Comparison of ENCODE assay signal across 2 cellular contexts in the genomic region with DNA sequence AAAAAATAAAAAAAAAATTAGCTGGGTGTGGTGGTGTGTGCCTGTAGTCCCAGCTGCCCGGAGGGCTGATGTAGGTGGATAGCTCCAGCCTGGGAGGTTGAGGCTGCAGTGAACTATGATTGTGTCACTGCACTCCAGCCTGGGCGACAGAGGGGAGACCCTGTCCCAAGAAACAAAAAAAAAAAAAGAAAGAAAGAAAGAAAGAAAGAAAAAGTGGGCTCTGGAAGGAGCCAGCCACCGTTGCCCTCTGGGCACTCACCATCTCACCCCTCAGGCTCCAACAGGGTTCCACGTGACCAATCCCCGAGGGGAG.
TF ChIP-seq lines count a peak whose summit lies in the region.

No MANE protein-coding gene starts in this region.

TF ChIP-seq in SK-N-SH, 30 proteins besides CTCF, POLR2A, EP300 and RAD21 (continued from another document):
- TF ChIP-seq, protein P1, sequence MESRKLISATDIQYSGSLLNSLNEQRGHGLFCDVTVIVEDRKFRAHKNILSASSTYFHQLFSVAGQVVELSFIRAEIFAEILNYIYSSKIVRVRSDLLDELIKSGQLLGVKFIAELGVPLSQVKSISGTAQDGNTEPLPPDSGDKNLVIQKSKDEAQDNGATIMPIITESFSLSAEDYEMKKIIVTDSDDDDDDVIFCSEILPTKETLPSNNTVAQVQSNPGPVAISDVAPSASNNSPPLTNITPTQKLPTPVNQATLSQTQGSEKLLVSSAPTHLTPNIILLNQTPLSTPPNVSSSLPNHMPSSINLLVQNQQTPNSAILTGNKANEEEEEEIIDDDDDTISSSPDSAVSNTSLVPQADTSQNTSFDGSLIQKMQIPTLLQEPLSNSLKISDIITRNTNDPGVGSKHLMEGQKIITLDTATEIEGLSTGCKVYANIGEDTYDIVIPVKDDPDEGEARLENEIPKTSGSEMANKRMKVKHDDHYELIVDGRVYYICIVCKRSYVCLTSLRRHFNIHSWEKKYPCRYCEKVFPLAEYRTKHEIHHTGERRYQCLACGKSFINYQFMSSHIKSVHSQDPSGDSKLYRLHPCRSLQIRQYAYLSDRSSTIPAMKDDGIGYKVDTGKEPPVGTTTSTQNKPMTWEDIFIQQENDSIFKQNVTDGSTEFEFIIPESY (IDR thresholded peaks at IDR 0.05; ENCODE audit: borderline replicate concordance, low read depth) = no peak
- TF ChIP-seq TCF12 (IDR thresholded peaks at IDR 0.05) (no peak), EZH2phosphoT487 (IDR thresholded peaks at IDR 0.05; ENCODE audit: borderline replicate concordance, low read depth) (no peak), MEF2A (IDR thresholded peaks at IDR 0.05; ENCODE audit: borderline replicate concordance, low read depth) (no peak), FOXJ3 (CRISPR knock-in tag; IDR thresholded peaks at IDR 0.05) (no peak), JUND (IDR thresholded peaks at IDR 0.05) (no peak), RFX5 (IDR thresholded peaks at IDR 0.05; ENCODE audit: low read length) (no peak), POLR2AphosphoS5 (IDR thresholded peaks at IDR 0.05; ENCODE audit: low read depth, low read length) (no peak)
- TF ChIP-seq, protein P2, sequence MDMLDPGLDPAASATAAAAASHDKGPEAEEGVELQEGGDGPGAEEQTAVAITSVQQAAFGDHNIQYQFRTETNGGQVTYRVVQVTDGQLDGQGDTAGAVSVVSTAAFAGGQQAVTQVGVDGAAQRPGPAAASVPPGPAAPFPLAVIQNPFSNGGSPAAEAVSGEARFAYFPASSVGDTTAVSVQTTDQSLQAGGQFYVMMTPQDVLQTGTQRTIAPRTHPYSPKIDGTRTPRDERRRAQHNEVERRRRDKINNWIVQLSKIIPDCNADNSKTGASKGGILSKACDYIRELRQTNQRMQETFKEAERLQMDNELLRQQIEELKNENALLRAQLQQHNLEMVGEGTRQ (IDR thresholded peaks at IDR 0.05; ENCODE audit: borderline replicate concordance, low read depth, low read length) = no peak

TF ChIP-seq in SK-N-SH treated with all-trans-retinoic acid at 6 μM for 48 hours, 23 proteins besides CTCF, POLR2A, EP300 and RAD21 (continued from another document):
- TF ChIP-seq, protein P3, sequence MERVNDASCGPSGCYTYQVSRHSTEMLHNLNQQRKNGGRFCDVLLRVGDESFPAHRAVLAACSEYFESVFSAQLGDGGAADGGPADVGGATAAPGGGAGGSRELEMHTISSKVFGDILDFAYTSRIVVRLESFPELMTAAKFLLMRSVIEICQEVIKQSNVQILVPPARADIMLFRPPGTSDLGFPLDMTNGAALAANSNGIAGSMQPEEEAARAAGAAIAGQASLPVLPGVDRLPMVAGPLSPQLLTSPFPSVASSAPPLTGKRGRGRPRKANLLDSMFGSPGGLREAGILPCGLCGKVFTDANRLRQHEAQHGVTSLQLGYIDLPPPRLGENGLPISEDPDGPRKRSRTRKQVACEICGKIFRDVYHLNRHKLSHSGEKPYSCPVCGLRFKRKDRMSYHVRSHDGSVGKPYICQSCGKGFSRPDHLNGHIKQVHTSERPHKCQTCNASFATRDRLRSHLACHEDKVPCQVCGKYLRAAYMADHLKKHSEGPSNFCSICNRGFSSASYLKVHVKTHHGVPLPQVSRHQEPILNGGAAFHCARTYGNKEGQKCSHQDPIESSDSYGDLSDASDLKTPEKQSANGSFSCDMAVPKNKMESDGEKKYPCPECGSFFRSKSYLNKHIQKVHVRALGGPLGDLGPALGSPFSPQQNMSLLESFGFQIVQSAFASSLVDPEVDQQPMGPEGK (CRISPR knock-in tag; IDR thresholded peaks at IDR 0.05; ENCODE audit: borderline replicate concordance) = no peak
- TF ChIP-seq GLIS3 (CRISPR knock-in tag; IDR thresholded peaks at IDR 0.05) (no peak), ZFP3 (CRISPR knock-in tag; IDR thresholded peaks at IDR 0.05) (no peak), SNAI2 (CRISPR knock-in tag; IDR thresholded peaks at IDR 0.05) (no peak), PPARA (CRISPR knock-in tag; IDR thresholded peaks at IDR 0.05; ENCODE audit: borderline replicate concordance) (no peak), ZFP30 (CRISPR knock-in tag; IDR thresholded peaks at IDR 0.05) (no peak), RARB (CRISPR knock-in tag; IDR thresholded peaks at IDR 0.05) (no peak), ZNF565 (CRISPR knock-in tag; conservative IDR thresholded peaks at IDR 0.05; ENCODE audit: low read depth) (no peak), ZNF8 (CRISPR knock-in tag; IDR thresholded peaks at IDR 0.05) (no peak), ISL1 (CRISPR knock-in tag; IDR thresholded peaks at IDR 0.05) (no peak), CSDC2 (CRISPR knock-in tag; IDR thresholded peaks at IDR 0.05) (no peak)
- TF ChIP-seq, protein P4, sequence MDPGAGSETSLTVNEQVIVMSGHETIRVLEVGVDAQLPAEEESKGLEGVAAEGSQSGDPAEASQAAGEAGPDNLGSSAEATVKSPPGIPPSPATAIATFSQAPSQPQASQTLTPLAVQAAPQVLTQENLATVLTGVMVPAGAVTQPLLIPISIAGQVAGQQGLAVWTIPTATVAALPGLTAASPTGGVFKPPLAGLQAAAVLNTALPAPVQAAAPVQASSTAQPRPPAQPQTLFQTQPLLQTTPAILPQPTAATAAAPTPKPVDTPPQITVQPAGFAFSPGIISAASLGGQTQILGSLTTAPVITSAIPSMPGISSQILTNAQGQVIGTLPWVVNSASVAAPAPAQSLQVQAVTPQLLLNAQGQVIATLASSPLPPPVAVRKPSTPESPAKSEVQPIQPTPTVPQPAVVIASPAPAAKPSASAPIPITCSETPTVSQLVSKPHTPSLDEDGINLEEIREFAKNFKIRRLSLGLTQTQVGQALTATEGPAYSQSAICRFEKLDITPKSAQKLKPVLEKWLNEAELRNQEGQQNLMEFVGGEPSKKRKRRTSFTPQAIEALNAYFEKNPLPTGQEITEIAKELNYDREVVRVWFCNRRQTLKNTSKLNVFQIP (CRISPR knock-in tag; IDR thresholded peaks at IDR 0.05; ENCODE audit: borderline replicate concordance, low read depth) = no peak
